ENCODE assay signal across 9 cellular contexts in the genomic region with DNA sequence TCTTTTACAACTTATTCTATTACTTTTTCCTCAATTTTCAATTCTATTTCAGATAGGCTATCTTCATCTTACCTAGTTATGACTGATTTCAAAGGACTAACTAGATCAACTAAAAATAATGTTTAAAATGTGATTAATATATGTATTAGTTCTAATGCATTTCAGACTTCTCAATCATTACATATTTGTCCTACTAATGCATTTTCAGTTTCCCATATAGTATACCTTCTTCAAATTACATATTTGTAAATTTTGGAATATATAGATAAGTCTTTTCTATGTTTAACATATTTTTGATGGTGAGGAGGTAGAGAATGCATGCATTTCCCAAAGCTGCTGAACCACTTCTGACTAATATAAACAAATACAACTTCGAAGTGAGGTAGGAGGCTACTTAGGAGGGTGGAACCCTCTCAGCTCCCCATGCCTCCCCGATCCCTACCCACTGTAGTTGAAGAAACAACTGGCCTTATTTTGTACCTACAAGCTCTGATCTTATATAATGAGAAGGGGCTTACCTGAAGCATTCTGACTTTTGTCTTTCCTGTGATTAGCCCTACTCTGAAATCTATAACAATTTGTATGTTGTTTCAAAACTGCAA. TPM values are rescaled to one million over a fixed set of nuclear protein-coding genes. Genes with fewer than 3 reads are reported as not detected.
A peak's percentile ranks its signal among the peaks of the same experiment; 100 is the strongest.
DNase-seq lines count a peak whose midpoint lies in the region; ATAC-seq and TF ChIP-seq lines count a peak whose summit lies in the region.
"Had no signal": no experiment of that assay in that cellular context is flagged by ENCODE, and none has a peak within 500 bp of the region (broad histone marks: within the 10 kb centered on the region; RNA-seq: fewer than 3 reads in every experiment).

No MANE protein-coding gene starts in this region.

- H3K56ac ChIP-seq in H9 (ENCODE audit: insufficient read length, low read depth, low read length), result no peak overlapping the region

- no peak overlapping the region for H3T11ph ChIP-seq in H9 (ENCODE audit: low read length)

- H3K9me3 ChIP-seq in H9 (ENCODE audit: control insufficient read depth, low read depth, low read length), result no peaks in the 10 kb centered on the region
- H3K9me3 ChIP-seq in ascending aorta, result no peaks in the 10 kb centered on the region
- H3K9me3 ChIP-seq in mucosa of stomach (ENCODE audit: control insufficient read depth, low read length), result no peaks in the 10 kb centered on the region

- peaks cover 25% of the 10 kb centered on the region for H3K4me1 ChIP-seq in ACC112 (ENCODE audit: control insufficient read depth, insufficient read depth, low read length, unreplicated experiment)
- H3K4me1 ChIP-seq in H9 (ENCODE audit: insufficient read depth, low read length), result no peaks in the 10 kb centered on the region
- peaks cover 4 to 13% of the 10 kb centered on the region in 2 donors for H3K4me1 ChIP-seq in ascending aorta
- H3K4me1 ChIP-seq in mucosa of stomach (ENCODE audit: control insufficient read depth, insufficient read depth, low read length), result peaks cover 20% of the 10 kb centered on the region

- H3K9me3 Mint-ChIP-seq in H9, result no peaks in the 10 kb centered on the region; a peak in 2 of 5 replicates

- no peaks in the 10 kb centered on the region for H3K27me3 Mint-ChIP-seq in H9 (ENCODE audit: low read depth)

- no peak overlapping the region for H4K8ac ChIP-seq in H9 (replicated peaks; ENCODE audit: insufficient read length, low read depth, low read length)

- H3K4me1 Mint-ChIP-seq in H9, result peaks cover 13 to 17% of the 10 kb centered on the region in 2 experiments

- H3K27ac ChIP-seq in ACC112 (ENCODE audit: low read depth, low read length) (no peak overlapping the region), H9 (ENCODE audit: insufficient read length, low read depth, low read length) (no peak overlapping the region), ascending aorta (peak overlapping the region; percentile 94 to 98)

- DNase-seq in H9, result no peak
- DNase-seq in ascending aorta (ENCODE audit: low spot score in 2 of 2), result no peak
- DNase-seq in NCI-H524 treated with DMSO at 0.1 percent for 48 hours (lab: John Stamatoyannopoulos, UW), result no peak
- DNase-seq in pons (ENCODE audit: low spot score), result no peak
- DNase-seq: left colon had no signal

- ATAC-seq in HG03521 (IDR thresholded peaks at IDR 0.05; ENCODE audit: unreplicated experiment), result no peak
- ATAC-seq in GM18511 (IDR thresholded peaks at IDR 0.05; ENCODE audit: unreplicated experiment), result no peak
- ATAC-seq: left colon had no signal

- peak overlapping the region; percentile 92 to 97 for H3K4me3 Mint-ChIP-seq in H9

- no peak overlapping the region for H4K5ac ChIP-seq in H9 (ENCODE audit: insufficient read length, low read depth, low read length)

- peaks cover 0 to 4% (median 0%) of the 10 kb centered on the region in 3 experiments; a peak in 1 of 7 replicates for H3K36me3 Mint-ChIP-seq in H9 (ENCODE audit: insufficient read depth in 1 of 3, low read depth in 3 of 3)

- no peaks in the 10 kb centered on the region for H3K79me1 ChIP-seq in H9 (ENCODE audit: insufficient read depth, low read depth, low read length, poor library complexity, severe bottlenecking)

- no peak overlapping the region for H3K27ac Mint-ChIP-seq in H9

- no peak overlapping the region for H2BK15ac ChIP-seq in H9 (ENCODE audit: low read depth, low read length)

- H3K23ac ChIP-seq in H9 (ENCODE audit: insufficient read length, low read depth, low read length), result no peak overlapping the region

- no peak overlapping the region for H2BK20ac ChIP-seq in H9 (ENCODE audit: low read depth, low read length, poor library complexity, severe bottlenecking)

- H3K14ac ChIP-seq in H9 (ENCODE audit: insufficient read depth, low read length), result no peak overlapping the region

- H3K18ac ChIP-seq in H9 (ENCODE audit: insufficient read length, low read depth, low read length), result no peak overlapping the region

- H4K20me1 ChIP-seq in H9 (ENCODE audit: control insufficient read depth, insufficient read depth, insufficient read length), result no peaks in the 10 kb centered on the region

- no peak overlapping the region for H2BK5ac ChIP-seq in H9 (ENCODE audit: insufficient read length, low read length)

- H3K27me3 ChIP-seq in ACC112 (ENCODE audit: insufficient read depth, low read length), result no peaks in the 10 kb centered on the region
- no peaks in the 10 kb centered on the region for H3K27me3 ChIP-seq in H9 (ENCODE audit: insufficient read depth, low read length)
- H3K27me3 ChIP-seq in ascending aorta, result no peaks in the 10 kb centered on the region
- no peaks in the 10 kb centered on the region for H3K27me3 ChIP-seq in mucosa of stomach (ENCODE audit: control insufficient read depth, insufficient read depth, low read length)

- no peak overlapping the region for H4K91ac ChIP-seq in H9 (ENCODE audit: insufficient read length, low read depth, low read length)

- no CpG with 5 or more reads among the region's 2 CpGs for WGBS in H9 (ENCODE audit: extremely low coverage, insufficient read length, low lambda C conversion rate)

- intact Hi-C loops in ascending aorta (cut with DNase I), result loop anchor here (5.0 to 10.0 kb wide), 2 partner anchors 170 to 768 kb away; a partner anchor contains a TSS

- TF ChIP-seq CTCF in H9 (conservative IDR thresholded peaks at IDR 0.05) (no peak), ascending aorta (IDR thresholded peaks at IDR 0.05) (no peak)

- H2AFZ ChIP-seq in ACC112 (ENCODE audit: low read length, unreplicated experiment) (peak overlapping the region; percentile 91), H9 (ENCODE audit: low read length) (no peak overlapping the region)

- H3K4me3 ChIP-seq in ACC112 (ENCODE audit: low read depth, low read length), result peak overlapping the region; percentile 85
- H3K4me3 ChIP-seq in ascending aorta, result peak overlapping the region; percentile 81 to 87
- H3K4me3 ChIP-seq in mucosa of stomach (ENCODE audit: low read length), result no peak overlapping the region

- peaks cover 13% of the 10 kb centered on the region for H3K23me2 ChIP-seq in H9 (ENCODE audit: insufficient read length, low read depth, low read length, poor library complexity, severe bottlenecking)

- H3K4ac ChIP-seq in H9 (ENCODE audit: low read depth, low read length), result no peak overlapping the region

- H2AK5ac ChIP-seq in H9 (ENCODE audit: insufficient read length, low read length), result no peak overlapping the region

- H3K9ac ChIP-seq in H9 (ENCODE audit: extremely low read depth, insufficient read length, low read length) (no peak overlapping the region), mucosa of stomach (ENCODE audit: low read length) (peak overlapping the region; percentile 100)

- H3K79me2 ChIP-seq in ACC112 (ENCODE audit: control insufficient read depth, insufficient read depth, low read length, unreplicated experiment) (peaks cover 27% of the 10 kb centered on the region), H9 (ENCODE audit: insufficient read depth, low read length) (no peaks in the 10 kb centered on the region)

- no peak overlapping the region for H2BK120ac ChIP-seq in H9 (ENCODE audit: low read depth, low read length, poor library complexity, severe bottlenecking)

- no peak overlapping the region for H3K4me2 ChIP-seq in H9 (ENCODE audit: insufficient read depth, insufficient read length, low read length)

- H3K36me3 ChIP-seq in ACC112 (ENCODE audit: insufficient read depth, low read length) (peaks cover 12% of the 10 kb centered on the region), ascending aorta (peaks cover 10% of the 10 kb centered on the region in 2 donors), mucosa of stomach (ENCODE audit: control insufficient read depth, insufficient read depth, low read length) (no peaks in the 10 kb centered on the region)

- no peak overlapping the region for H2BK12ac ChIP-seq in H9 (ENCODE audit: insufficient read length, low read depth, low read length)

RNA-seq across cellular contexts. Expression of a gene that starts 1.7 kb away (rescaled TPM):
- total RNA-seq in H9 (2021) (16.6 and 17.9 TPM in 2 replicates), ascending aorta (0.96 TPM)

RNA-seq across cellular contexts. Expression of a gene that starts 2.0 kb away (rescaled TPM):
- total RNA-seq in H9 (2021), result 5.2 and 5.8 TPM in 2 replicates
- 0.43 TPM for total RNA-seq in ascending aorta

Comparison
In these comparisons a context has a peak if more than half of its experiments do, and no peak if none do; other contexts are left out.
1. H3K27ac ChIP-seq: peak in ascending aorta (2 of 2); none in ACC112 (single experiment) and H9 (single experiment).